1 cellular context compared by ENCODE assay signal in the genomic region with DNA sequence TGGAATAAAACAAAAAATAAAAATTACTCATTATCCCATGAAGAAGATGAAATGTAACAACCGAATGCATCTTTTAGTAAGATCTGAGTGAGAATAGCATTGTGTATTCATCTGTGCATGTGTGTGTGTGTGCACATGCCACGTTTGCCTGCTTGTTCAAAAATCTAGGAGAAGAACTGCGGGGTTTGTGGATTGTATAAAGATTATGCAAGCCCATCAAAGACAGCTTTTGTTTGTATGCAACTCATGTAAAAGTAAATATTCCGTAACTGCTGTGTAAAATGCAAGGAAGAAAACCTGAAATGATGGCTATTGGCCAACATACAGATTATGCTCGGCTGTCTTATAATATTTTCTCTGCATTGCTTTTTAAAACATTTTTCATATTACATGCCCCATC.
TF ChIP-seq lines count a peak whose summit lies in the region.

No MANE protein-coding gene starts in this region.

TF ChIP-seq in HepG2, 621 proteins besides CTCF, POLR2A, EP300 and RAD21 (continued from another document and continues in another):
- TF ChIP-seq, protein P1, sequence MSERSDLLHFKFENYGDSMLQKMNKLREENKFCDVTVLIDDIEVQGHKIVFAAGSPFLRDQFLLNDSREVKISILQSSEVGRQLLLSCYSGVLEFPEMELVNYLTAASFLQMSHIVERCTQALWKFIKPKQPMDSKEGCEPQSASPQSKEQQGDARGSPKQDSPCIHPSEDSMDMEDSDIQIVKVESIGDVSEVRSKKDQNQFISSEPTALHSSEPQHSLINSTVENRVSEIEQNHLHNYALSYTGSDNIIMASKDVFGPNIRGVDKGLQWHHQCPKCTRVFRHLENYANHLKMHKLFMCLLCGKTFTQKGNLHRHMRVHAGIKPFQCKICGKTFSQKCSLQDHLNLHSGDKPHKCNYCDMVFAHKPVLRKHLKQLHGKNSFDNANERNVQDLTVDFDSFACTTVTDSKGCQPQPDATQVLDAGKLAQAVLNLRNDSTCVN (CRISPR knock-in tag; IDR thresholded peaks at IDR 0.05; ENCODE audit: borderline replicate concordance): no peak
- TF ChIP-seq ZSCAN29 (CRISPR knock-in tag; conservative IDR thresholded peaks at IDR 0.05) (no peak), HIC2 (CRISPR knock-in tag; IDR thresholded peaks at IDR 0.05; ENCODE audit: low read depth) (no peak), SOX6 (IDR thresholded peaks at IDR 0.05) (no peak), SOX6 (CRISPR knock-in tag; IDR thresholded peaks at IDR 0.05) (peak; percentile 11; the same call in 1 of the 2 replicates), MLLT10 (CRISPR knock-in tag; IDR thresholded peaks at IDR 0.05) (no peak), ZFP36 (IDR thresholded peaks at IDR 0.05; ENCODE audit: borderline replicate concordance, low read depth, low read length, partially characterized antibody) (no peak), ZNF766 (CRISPR knock-in tag; IDR thresholded peaks at IDR 0.05; ENCODE audit: borderline replicate concordance) (no peak), HCFC1 (IDR thresholded peaks at IDR 0.05; ENCODE audit: low read depth, low read length) (no peak), ZNF513 (CRISPR knock-in tag; conservative IDR thresholded peaks at IDR 0.05) (no peak), TOE1 (CRISPR knock-in tag; IDR thresholded peaks at IDR 0.05) (no peak), SNAPC4 (CRISPR knock-in tag; IDR thresholded peaks at IDR 0.05) (no peak), ZNF792 (CRISPR knock-in tag; IDR thresholded peaks at IDR 0.05) (no peak), ZFP90 (CRISPR knock-in tag; IDR thresholded peaks at IDR 0.05; ENCODE audit: borderline replicate concordance) (no peak), RBM39 (IDR thresholded peaks at IDR 0.05; ENCODE audit: low read depth, low read length, poor library complexity, severe bottlenecking) (no peak), ZNF44 (CRISPR knock-in tag; IDR thresholded peaks at IDR 0.05) (no peak), IKZF1 (IDR thresholded peaks at IDR 0.05) (no peak), SMAD9 (CRISPR knock-in tag; IDR thresholded peaks at IDR 0.05) (no peak), ZNF432 (CRISPR knock-in tag; IDR thresholded peaks at IDR 0.05; ENCODE audit: borderline replicate concordance) (no peak), ZNF333 (CRISPR knock-in tag; IDR thresholded peaks at IDR 0.05; ENCODE audit: borderline replicate concordance) (no peak), BCL6 (CRISPR knock-in tag; IDR thresholded peaks at IDR 0.05) (0 out of 2 replicates have a peak, but pooled peaks have one; percentile 9), SOX5 (CRISPR knock-in tag; IDR thresholded peaks at IDR 0.05; ENCODE audit: borderline replicate concordance) (peak; percentile 50; the same call in 1 of the 2 replicates), TAF15 (IDR thresholded peaks at IDR 0.05; ENCODE audit: low read depth, low read length, poor library complexity, severe bottlenecking) (no peak), SNAPC5 (CRISPR knock-in tag; IDR thresholded peaks at IDR 0.05; ENCODE audit: borderline replicate concordance) (no peak), FOXA3 (CRISPR knock-in tag; IDR thresholded peaks at IDR 0.05) (peak; percentile 27; the same call in 1 of the 2 replicates)
- TF ChIP-seq, protein P2, sequence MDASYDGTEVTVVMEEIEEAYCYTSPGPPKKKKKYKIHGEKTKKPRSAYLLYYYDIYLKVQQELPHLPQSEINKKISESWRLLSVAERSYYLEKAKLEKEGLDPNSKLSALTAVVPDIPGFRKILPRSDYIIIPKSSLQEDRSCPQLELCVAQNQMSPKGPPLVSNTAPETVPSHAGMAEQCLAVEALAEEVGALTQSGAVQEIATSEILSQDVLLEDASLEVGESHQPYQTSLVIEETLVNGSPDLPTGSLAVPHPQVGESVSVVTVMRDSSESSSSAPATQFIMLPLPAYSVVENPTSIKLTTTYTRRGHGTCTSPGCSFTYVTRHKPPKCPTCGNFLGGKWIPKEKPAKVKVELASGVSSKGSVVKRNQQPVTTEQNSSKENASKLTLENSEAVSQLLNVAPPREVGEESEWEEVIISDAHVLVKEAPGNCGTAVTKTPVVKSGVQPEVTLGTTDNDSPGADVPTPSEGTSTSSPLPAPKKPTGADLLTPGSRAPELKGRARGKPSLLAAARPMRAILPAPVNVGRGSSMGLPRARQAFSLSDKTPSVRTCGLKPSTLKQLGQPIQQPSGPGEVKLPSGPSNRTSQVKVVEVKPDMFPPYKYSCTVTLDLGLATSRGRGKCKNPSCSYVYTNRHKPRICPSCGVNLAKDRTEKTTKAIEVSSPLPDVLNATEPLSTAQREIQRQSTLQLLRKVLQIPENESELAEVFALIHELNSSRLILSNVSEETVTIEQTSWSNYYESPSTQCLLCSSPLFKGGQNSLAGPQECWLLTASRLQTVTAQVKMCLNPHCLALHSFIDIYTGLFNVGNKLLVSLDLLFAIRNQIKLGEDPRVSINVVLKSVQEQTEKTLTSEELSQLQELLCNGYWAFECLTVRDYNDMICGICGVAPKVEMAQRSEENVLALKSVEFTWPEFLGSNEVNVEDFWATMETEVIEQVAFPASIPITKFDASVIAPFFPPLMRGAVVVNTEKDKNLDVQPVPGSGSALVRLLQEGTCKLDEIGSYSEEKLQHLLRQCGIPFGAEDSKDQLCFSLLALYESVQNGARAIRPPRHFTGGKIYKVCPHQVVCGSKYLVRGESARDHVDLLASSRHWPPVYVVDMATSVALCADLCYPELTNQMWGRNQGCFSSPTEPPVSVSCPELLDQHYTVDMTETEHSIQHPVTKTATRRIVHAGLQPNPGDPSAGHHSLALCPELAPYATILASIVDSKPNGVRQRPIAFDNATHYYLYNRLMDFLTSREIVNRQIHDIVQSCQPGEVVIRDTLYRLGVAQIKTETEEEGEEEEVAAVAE (CRISPR knock-in tag; IDR thresholded peaks at IDR 0.05; ENCODE audit: borderline replicate concordance): no peak
- TF ChIP-seq, protein P3, sequence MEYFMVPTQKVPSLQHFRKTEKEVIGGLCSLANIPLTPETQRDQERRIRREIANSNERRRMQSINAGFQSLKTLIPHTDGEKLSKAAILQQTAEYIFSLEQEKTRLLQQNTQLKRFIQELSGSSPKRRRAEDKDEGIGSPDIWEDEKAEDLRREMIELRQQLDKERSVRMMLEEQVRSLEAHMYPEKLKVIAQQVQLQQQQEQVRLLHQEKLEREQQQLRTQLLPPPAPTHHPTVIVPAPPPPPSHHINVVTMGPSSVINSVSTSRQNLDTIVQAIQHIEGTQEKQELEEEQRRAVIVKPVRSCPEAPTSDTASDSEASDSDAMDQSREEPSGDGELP (IDR thresholded peaks at IDR 0.05; ENCODE audit: borderline replicate concordance, low read depth): no peak
- TF ChIP-seq, protein P4, sequence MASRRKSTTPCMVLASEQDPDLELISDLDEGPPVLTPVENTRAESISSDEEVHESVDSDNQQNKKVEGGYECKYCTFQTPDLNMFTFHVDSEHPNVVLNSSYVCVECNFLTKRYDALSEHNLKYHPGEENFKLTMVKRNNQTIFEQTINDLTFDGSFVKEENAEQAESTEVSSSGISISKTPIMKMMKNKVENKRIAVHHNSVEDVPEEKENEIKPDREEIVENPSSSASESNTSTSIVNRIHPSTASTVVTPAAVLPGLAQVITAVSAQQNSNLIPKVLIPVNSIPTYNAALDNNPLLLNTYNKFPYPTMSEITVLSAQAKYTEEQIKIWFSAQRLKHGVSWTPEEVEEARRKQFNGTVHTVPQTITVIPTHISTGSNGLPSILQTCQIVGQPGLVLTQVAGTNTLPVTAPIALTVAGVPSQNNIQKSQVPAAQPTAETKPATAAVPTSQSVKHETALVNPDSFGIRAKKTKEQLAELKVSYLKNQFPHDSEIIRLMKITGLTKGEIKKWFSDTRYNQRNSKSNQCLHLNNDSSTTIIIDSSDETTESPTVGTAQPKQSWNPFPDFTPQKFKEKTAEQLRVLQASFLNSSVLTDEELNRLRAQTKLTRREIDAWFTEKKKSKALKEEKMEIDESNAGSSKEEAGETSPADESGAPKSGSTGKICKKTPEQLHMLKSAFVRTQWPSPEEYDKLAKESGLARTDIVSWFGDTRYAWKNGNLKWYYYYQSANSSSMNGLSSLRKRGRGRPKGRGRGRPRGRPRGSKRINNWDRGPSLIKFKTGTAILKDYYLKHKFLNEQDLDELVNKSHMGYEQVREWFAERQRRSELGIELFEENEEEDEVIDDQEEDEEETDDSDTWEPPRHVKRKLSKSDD (CRISPR knock-in tag; IDR thresholded peaks at IDR 0.05; ENCODE audit: low read depth): no peak
- TF ChIP-seq, protein P5, sequence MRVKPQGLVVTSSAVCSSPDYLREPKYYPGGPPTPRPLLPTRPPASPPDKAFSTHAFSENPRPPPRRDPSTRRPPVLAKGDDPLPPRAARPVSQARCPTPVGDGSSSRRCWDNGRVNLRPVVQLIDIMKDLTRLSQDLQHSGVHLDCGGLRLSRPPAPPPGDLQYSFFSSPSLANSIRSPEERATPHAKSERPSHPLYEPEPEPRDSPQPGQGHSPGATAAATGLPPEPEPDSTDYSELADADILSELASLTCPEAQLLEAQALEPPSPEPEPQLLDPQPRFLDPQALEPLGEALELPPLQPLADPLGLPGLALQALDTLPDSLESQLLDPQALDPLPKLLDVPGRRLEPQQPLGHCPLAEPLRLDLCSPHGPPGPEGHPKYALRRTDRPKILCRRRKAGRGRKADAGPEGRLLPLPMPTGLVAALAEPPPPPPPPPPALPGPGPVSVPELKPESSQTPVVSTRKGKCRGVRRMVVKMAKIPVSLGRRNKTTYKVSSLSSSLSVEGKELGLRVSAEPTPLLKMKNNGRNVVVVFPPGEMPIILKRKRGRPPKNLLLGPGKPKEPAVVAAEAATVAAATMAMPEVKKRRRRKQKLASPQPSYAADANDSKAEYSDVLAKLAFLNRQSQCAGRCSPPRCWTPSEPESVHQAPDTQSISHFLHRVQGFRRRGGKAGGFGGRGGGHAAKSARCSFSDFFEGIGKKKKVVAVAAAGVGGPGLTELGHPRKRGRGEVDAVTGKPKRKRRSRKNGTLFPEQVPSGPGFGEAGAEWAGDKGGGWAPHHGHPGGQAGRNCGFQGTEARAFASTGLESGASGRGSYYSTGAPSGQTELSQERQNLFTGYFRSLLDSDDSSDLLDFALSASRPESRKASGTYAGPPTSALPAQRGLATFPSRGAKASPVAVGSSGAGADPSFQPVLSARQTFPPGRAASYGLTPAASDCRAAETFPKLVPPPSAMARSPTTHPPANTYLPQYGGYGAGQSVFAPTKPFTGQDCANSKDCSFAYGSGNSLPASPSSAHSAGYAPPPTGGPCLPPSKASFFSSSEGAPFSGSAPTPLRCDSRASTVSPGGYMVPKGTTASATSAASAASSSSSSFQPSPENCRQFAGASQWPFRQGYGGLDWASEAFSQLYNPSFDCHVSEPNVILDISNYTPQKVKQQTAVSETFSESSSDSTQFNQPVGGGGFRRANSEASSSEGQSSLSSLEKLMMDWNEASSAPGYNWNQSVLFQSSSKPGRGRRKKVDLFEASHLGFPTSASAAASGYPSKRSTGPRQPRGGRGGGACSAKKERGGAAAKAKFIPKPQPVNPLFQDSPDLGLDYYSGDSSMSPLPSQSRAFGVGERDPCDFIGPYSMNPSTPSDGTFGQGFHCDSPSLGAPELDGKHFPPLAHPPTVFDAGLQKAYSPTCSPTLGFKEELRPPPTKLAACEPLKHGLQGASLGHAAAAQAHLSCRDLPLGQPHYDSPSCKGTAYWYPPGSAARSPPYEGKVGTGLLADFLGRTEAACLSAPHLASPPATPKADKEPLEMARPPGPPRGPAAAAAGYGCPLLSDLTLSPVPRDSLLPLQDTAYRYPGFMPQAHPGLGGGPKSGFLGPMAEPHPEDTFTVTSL (CRISPR knock-in tag; IDR thresholded peaks at IDR 0.05; ENCODE audit: borderline replicate concordance): peak; percentile 38; the same call in 1 of the 2 replicates
